ENCODE assay signal across 11 cellular contexts in the genomic region with DNA sequence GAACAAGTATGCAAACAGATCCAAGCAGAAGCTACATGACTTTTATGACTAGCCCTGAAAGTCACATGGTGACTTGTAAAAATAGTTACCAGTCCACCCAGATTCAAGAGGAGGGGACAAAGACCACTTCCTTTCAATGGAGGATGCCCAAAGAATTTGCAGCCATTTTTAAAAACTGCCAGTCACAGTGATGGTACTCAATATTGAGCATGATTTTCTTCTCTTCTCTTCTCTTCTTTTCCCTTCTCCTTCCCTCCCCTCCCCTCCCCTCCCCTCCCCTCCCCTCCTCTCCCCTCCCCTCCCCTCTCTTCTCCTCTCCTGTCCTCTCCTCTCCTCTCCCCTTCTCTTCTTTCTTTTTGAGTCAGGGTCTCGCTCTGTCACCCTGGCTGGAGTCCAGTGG.
"Had no signal": no experiment of that assay in that cellular context is flagged by ENCODE, and none has a peak within 500 bp of the region (broad histone marks: within the 10 kb centered on the region; RNA-seq: fewer than 3 reads in every experiment).

No MANE protein-coding gene starts in this region.

- H3K9me3 ChIP-seq: HAP-1 had no signal

- FAIRE-seq: H1, H54 had no signal

- H3K9ac ChIP-seq: GM23248 had no signal

- ATAC-seq: GM23338, HCT116 had no signal

- DNase-seq: GM23248, GOT3, H7, H9, HCEC 1CT, HFFc6 had no signal

- H3K27ac ChIP-seq: GM23248 had no signal

- H2AFZ ChIP-seq: GM23248, GM23338 had no signal

- H3K4me2 ChIP-seq: GM23338 had no signal

- H3K4me3 ChIP-seq: GM23248, GM23338, HAP-1 had no signal

- H3K4me1 ChIP-seq: HAP-1 had no signal

- H3K36me3 ChIP-seq: HAP-1 had no signal
